Comparison of ENCODE assay signal across 1 cellular context in genomic region chr16:678858-679807, GRCh38.
TF ChIP-seq lines count a peak whose summit lies in the region.

No MANE protein-coding gene starts in this region.

TF ChIP-seq in endothelial cell of umbilical vein, 7 proteins besides CTCF, POLR2A, EP300 and RAD21:
- no peak for TF ChIP-seq EZH2 (IDR thresholded peaks at IDR 0.05; ENCODE audit: borderline replicate concordance, low read depth, low read length, severe bottlenecking)
- TF ChIP-seq POLR2AphosphoS5 (IDR thresholded peaks at IDR 0.05; ENCODE audit: insufficient read depth, low read depth, low read length): no peak
- TF ChIP-seq FOS (IDR thresholded peaks at IDR 0.05; ENCODE audit: borderline replicate concordance, insufficient read depth, low read length): no peak
- no peak for TF ChIP-seq GATA2 (IDR thresholded peaks at IDR 0.05; ENCODE audit: insufficient read depth, insufficient read length, low read depth, low read length)
- TF ChIP-seq JUN (IDR thresholded peaks at IDR 0.05; ENCODE audit: borderline replicate concordance, insufficient read depth, insufficient read length, low read depth): no peak
- TF ChIP-seq MYC (IDR thresholded peaks at IDR 0.05; ENCODE audit: low read depth, low read length): no peak
- no peak for TF ChIP-seq MAX (IDR thresholded peaks at IDR 0.05; ENCODE audit: insufficient read depth, insufficient read length)
